In the genomic region with DNA sequence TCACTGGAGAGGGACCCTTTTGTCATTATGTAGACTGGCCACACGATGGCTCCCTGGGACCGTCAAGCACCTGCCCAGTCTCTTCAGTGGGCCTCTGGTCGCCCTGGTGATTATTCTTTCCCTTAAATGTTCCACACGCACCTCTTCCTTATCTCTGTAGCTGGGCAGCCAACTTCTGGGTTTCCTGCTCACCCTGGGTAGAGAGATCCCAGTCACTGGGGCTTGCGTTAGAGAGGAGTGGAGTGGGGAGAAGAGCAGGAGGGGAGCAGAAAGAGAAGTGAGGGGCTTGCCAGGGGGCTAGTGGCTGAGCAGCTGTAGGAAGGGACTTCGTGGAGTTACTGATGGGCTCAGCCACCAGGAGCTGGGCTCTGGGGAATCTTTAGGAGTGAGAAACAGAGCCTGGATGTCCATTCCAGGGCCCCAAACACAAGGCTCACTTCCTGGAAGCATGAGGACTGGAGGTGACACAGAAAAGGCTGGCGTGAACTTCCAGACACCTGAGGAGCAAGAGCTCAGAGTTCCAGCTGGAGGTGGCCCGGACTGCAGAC, we compare ENCODE assay signal across 8 cellular contexts.
DNase-seq lines count a peak whose midpoint lies in the region; ATAC-seq, FAIRE-seq and TF ChIP-seq lines count a peak whose summit lies in the region.

No MANE protein-coding gene starts in this region.

- no peaks in the 10 kb centered on the region for H3K9me3 ChIP-seq in body of pancreas
- H3K9me3 ChIP-seq in upper lobe of right lung, result no peaks in the 10 kb centered on the region

- DNase-seq in D721Med (ENCODE audit: insufficient read length, low spot score) (peak; percentile 60), H54 (ENCODE audit: insufficient read length, low spot score) (peak; percentile 68), NCI-H226 (peak; percentile 19), body of pancreas (peak; percentile 49 to 63 (median 60)), islet precursor cell (peak; percentile 79), upper lobe of right lung (no peak)

- FAIRE-seq in D721Med (lab: Jason Lieb, UNC), result no peak
- FAIRE-seq in H54 (lab: Jason Lieb, UNC), result no peak

- no peak overlapping the region for H3K4me3 ChIP-seq in body of pancreas
- H3K4me3 ChIP-seq in upper lobe of right lung, result no peak overlapping the region

- TF ChIP-seq CTCF in D721Med (IDR thresholded peaks at IDR 0.05; ENCODE audit: insufficient read depth, missing control alignments), result peak; percentile 53
- TF ChIP-seq CTCF in body of pancreas (IDR thresholded peaks at IDR 0.05), result peak in 6 of 7 experiments; percentile 40 to 61 (median 58)
- TF ChIP-seq CTCF in upper lobe of right lung (IDR thresholded peaks at IDR 0.05), result peak; percentile 64

- H3K36me3 ChIP-seq in body of pancreas (replicated peaks in 1 of 2; ENCODE audit: insufficient read depth in 1 of 2, low read depth in 2 of 2) (no peaks in the 10 kb centered on the region), upper lobe of right lung (no peaks in the 10 kb centered on the region)

- H3K4me1 ChIP-seq in body of pancreas, result peaks cover 5% of the 10 kb centered on the region
- H3K4me1 ChIP-seq in upper lobe of right lung, result no peaks in the 10 kb centered on the region

- WGBS in body of pancreas, 2 donors, result 21 to 31% methylated on average over 7 to 8 of the region's 8 CpGs

- ATAC-seq in body of pancreas (peak; percentile 74), upper lobe of right lung (peak; percentile 76), HG02763 (IDR thresholded peaks at IDR 0.05; ENCODE audit: unreplicated experiment) (no peak), HG03520 (IDR thresholded peaks at IDR 0.05; ENCODE audit: unreplicated experiment) (no peak)

- H3K27ac ChIP-seq in body of pancreas, result no peak overlapping the region
- no peak overlapping the region for H3K27ac ChIP-seq in upper lobe of right lung

- intact Hi-C loops in body of pancreas (cut with DNase I), result no loop called here
- intact Hi-C loops in upper lobe of right lung (cut with DNase I), result no loop called here

- H3K27me3 ChIP-seq in body of pancreas (peaks cover 0 to 4% of the 10 kb centered on the region in 2 donors), upper lobe of right lung (peaks cover 4% of the 10 kb centered on the region)

- TF ChIP-seq POLR2A in H54 (IDR thresholded peaks at IDR 0.05; ENCODE audit: low read depth, low read length), result no peak
- TF ChIP-seq POLR2A in body of pancreas (IDR thresholded peaks at IDR 0.05), result no peak

Comparison
In these comparisons a context has a peak if more than half of its experiments do, and no peak if none do; other contexts are left out.
1. ATAC-seq: peak in body of pancreas (single experiment) and upper lobe of right lung (single experiment); none in HG02763 (single experiment) and HG03520 (single experiment).
2. Peak in every context shown above with its lines, with median percentiles within 50 percentile points of each other: CTCF ChIP-seq.